22 cellular contexts compared by ENCODE assay signal in the genomic region with DNA sequence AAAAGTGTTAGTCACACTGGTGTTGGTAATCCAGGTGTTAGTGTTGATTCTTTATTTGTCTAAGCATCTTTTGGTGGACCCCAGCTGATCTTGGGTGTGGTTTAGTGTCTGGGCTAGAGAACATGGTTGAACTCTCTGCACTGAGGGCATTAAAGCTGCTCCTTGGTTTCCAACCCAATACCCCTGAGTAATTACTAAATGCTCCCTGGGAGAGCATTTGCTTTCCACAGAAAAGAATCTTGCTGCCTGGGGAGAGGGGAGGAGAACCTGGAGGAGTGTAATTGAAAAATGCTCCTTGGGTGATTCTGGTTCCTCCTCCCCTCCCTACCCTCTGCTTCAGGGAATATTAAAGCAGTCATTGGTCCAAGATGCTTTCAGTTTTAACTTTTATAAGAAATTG. TPM values are rescaled to one million over a fixed set of nuclear protein-coding genes. Genes with fewer than 3 reads are reported as not detected.
DNase-seq lines count a peak whose midpoint lies in the region; ATAC-seq, FAIRE-seq and TF ChIP-seq lines count a peak whose summit lies in the region.
"Had no signal": no experiment of that assay in that cellular context is flagged by ENCODE, and none has a peak within 500 bp of the region (broad histone marks: within the 10 kb centered on the region; RNA-seq: fewer than 3 reads in every experiment).

No MANE protein-coding gene starts in this region.

- peak overlapping the region in 1 of 2 experiments; percentile 31 for H2BK12ac ChIP-seq in mesenchymal stem cell (ENCODE audit: low read length in 2 of 2)

- H4K20me1 ChIP-seq in Loucy (ENCODE audit: insufficient read depth, low read length, poor library complexity, severe bottlenecking): no peaks in the 10 kb centered on the region

- H2BK5ac ChIP-seq in mesenchymal stem cell (ENCODE audit: low read depth, low read length, poor library complexity, severe bottlenecking): no peak overlapping the region

- no peak overlapping the region for H2BK120ac ChIP-seq in mesenchymal stem cell (ENCODE audit: low read depth, low read length)

- H3K9ac ChIP-seq in Loucy (ENCODE audit: low read depth, low read length, poor library complexity, severe bottlenecking): no peak overlapping the region
- no peak overlapping the region for H3K9ac ChIP-seq in mesenchymal stem cell (ENCODE audit: low read length)

- H3K4me3 ChIP-seq in Loucy (ENCODE audit: low read length, poor library complexity, severe bottlenecking) (no peak overlapping the region), mesenchymal stem cell (ENCODE audit: insufficient read depth in 1 of 2, low read depth in 1 of 2, low read length in 2 of 2) (no peak overlapping the region), stomach (no peak overlapping the region)
- H3K4me3 ChIP-seq: breast epithelium had no signal

- intact Hi-C loops in stomach (cut with DNase I; ENCODE audit: low total_unique reads): no loop called here

- peaks cover 61% of the 10 kb centered on the region for H3K4me1 Mint-ChIP-seq in brain

- H3K18ac ChIP-seq in mesenchymal stem cell (ENCODE audit: low read depth in 1 of 2, low read length in 2 of 2): no peak overlapping the region

- H3K27ac ChIP-seq in mesenchymal stem cell (ENCODE audit: low read length, poor library complexity, severe bottlenecking): peak overlapping the region; percentile 21
- peak overlapping the region in 4 of 5 donors; percentile 6 to 34 (median 18) for H3K27ac ChIP-seq in stomach
- H3K27ac ChIP-seq: breast epithelium, neutrophil had no signal

- no peak overlapping the region for H3K23ac ChIP-seq in mesenchymal stem cell (ENCODE audit: low read length in 2 of 2)

- H3K9me3 Mint-ChIP-seq in brain: peaks cover 0 to under 1% (median 0%) of the 10 kb centered on the region in 5 experiments

- H4K8ac ChIP-seq in mesenchymal stem cell (ENCODE audit: low read length): no peak overlapping the region

- no peaks in the 10 kb centered on the region for H3K9me3 ChIP-seq in Loucy (ENCODE audit: insufficient read depth, low read depth, low read length)
- H3K9me3 ChIP-seq in mesenchymal stem cell (ENCODE audit: control insufficient read depth, low read length): no peaks in the 10 kb centered on the region
- H3K9me3 ChIP-seq in stomach: no peaks in the 10 kb centered on the region
- H3K9me3 ChIP-seq: breast epithelium, neutrophil had no signal

- TF ChIP-seq EP300 in stomach (IDR thresholded peaks at IDR 0.05): no peak

- peaks cover 4% of the 10 kb centered on the region for H3K27me3 Mint-ChIP-seq in brain

- no peak overlapping the region for H2BK15ac ChIP-seq in mesenchymal stem cell (ENCODE audit: low read depth, poor library complexity, severe bottlenecking)

- H3K27ac Mint-ChIP-seq in brain: peak overlapping the region in 2 of 5 experiments; percentile 19 to 52
- H3K27ac Mint-ChIP-seq: activated CD4-positive, alpha-beta T cell treated with anti-CD3 and anti-CD28 coated beads, Interleukin-2, amount 10 ng/mL, durations not matched to agents 24 days and 14 days had no signal

- H2AFZ ChIP-seq in Loucy (ENCODE audit: low read length): no peak overlapping the region
- H2AFZ ChIP-seq in mesenchymal stem cell (ENCODE audit: low read depth, low read length): no peak overlapping the region

- H3K4me1 ChIP-seq in Loucy (ENCODE audit: insufficient read depth, low read length, poor library complexity, severe bottlenecking): peaks cover 19% of the 10 kb centered on the region
- peaks cover 8% of the 10 kb centered on the region for H3K4me1 ChIP-seq in mesenchymal stem cell (ENCODE audit: control insufficient read depth, insufficient read depth, low read depth, low read length)
- peaks cover 10 to 45% (median 26%) of the 10 kb centered on the region in 4 donors for H3K4me1 ChIP-seq in stomach
- H3K4me1 ChIP-seq: breast epithelium had no signal

- ATAC-seq in HG03354 (IDR thresholded peaks at IDR 0.05; ENCODE audit: poor library complexity, severe bottlenecking, unreplicated experiment): no peak
- ATAC-seq: HCT116, PC-3 had no signal

- H3K14ac ChIP-seq in mesenchymal stem cell (ENCODE audit: low read length in 2 of 2): no peak overlapping the region

- DNase-seq in mesenchymal stem cell (no peak), stomach (no peak), SIG-M5 treated with dmso at 0.1 percent for 504 hours (lab: John Stamatoyannopoulos, UW; ENCODE audit: unreplicated experiment) (no peak), D721Med (ENCODE audit: insufficient read length, low spot score) (no peak), NCI-H146 (lab: John Stamatoyannopoulos, UW) (no peak)
- DNase-seq: activated CD4-positive, alpha-beta T cell treated with anti-CD3 and anti-CD28 coated beads, Interleukin-2, amount 10 ng/mL, durations not matched to agents 24 days and 14 days; activated CD8-positive, alpha-beta memory T cell treated with anti-CD3 and anti-CD28 coated beads, Interleukin-2, amount 50 U/mL, for 4 hours; C1 segment of cervical spinal cord; cortex of kidney; NCI-H1436; NCI-H2171; PC-3; retina; SIG-M5; stimulated activated CD8-positive, alpha-beta memory T cell treated with anti-CD3 and anti-CD28 coated beads, Interleukin-4, amount 100 ng/mL, for 48 hours had no signal

- no peak overlapping the region for H4K91ac ChIP-seq in mesenchymal stem cell (ENCODE audit: low read length)

- H3K27me3 ChIP-seq in Loucy (ENCODE audit: insufficient read depth, low read length, poor library complexity, severe bottlenecking) (no peaks in the 10 kb centered on the region), mesenchymal stem cell (ENCODE audit: control insufficient read depth in 1 of 2, insufficient read depth in 1 of 2, low read length in 2 of 2) (no peaks in the 10 kb centered on the region), stomach (peaks cover 0 to 16% (median 15%) of the 10 kb centered on the region in 3 donors)
- H3K27me3 ChIP-seq: breast epithelium had no signal

- TF ChIP-seq POLR2A in stomach (IDR thresholded peaks at IDR 0.05): no peak

- no peaks in the 10 kb centered on the region for H3K36me3 ChIP-seq in Loucy (ENCODE audit: insufficient read depth, low read length)
- peaks cover 0 to 2% of the 10 kb centered on the region in 2 experiments for H3K36me3 ChIP-seq in mesenchymal stem cell (ENCODE audit: control insufficient read depth in 1 of 2, insufficient read depth in 2 of 2, low read depth in 1 of 2, low read length in 2 of 2)
- H3K36me3 ChIP-seq in stomach: no peaks in the 10 kb centered on the region
- H3K36me3 ChIP-seq: breast epithelium, neutrophil had no signal

- peak overlapping the region; percentile 11 for H3K4me2 ChIP-seq in Loucy (ENCODE audit: low read depth, low read length, poor library complexity, severe bottlenecking)
- H3K4me2 ChIP-seq in mesenchymal stem cell (ENCODE audit: low read length, poor library complexity, severe bottlenecking): peak overlapping the region; percentile 21

- peaks cover 14% of the 10 kb centered on the region for H3K79me2 ChIP-seq in Loucy (ENCODE audit: insufficient read depth, low read length)

- FAIRE-seq in D721Med (lab: Jason Lieb, UNC): no peak

- no peaks in the 10 kb centered on the region for H3K9me2 ChIP-seq in Loucy (replicated peaks; ENCODE audit: low read depth, low read length)

- no peaks in the 10 kb centered on the region for H3F3A ChIP-seq in Loucy (ENCODE audit: low read depth)

- H3K4me3 Mint-ChIP-seq in brain: peak overlapping the region in 4 of 5 experiments; percentile 50 to 78 (median 61)
- H3K4me3 Mint-ChIP-seq: activated CD4-positive, alpha-beta T cell treated with anti-CD3 and anti-CD28 coated beads, Interleukin-2, amount 10 ng/mL, durations not matched to agents 24 days and 14 days had no signal

- H2AK5ac ChIP-seq in mesenchymal stem cell (ENCODE audit: low read length, severe bottlenecking): no peak overlapping the region

- H3K79me1 ChIP-seq in mesenchymal stem cell (replicated peaks; ENCODE audit: low read length, poor library complexity, severe bottlenecking): peaks cover 10% of the 10 kb centered on the region

- peaks cover 4% of the 10 kb centered on the region for H3K36me3 Mint-ChIP-seq in brain

- H3K4ac ChIP-seq in mesenchymal stem cell (ENCODE audit: low read depth in 1 of 2, low read length in 2 of 2): peak overlapping the region in 1 of 2 experiments; percentile 26

- no peak for TF ChIP-seq CTCF in Loucy (conservative IDR thresholded peaks at IDR 0.05; ENCODE audit: low read length)
- TF ChIP-seq CTCF in brain (conservative IDR thresholded peaks at IDR 0.05): no peak
- no peak for TF ChIP-seq CTCF in stomach (IDR thresholded peaks at IDR 0.05)
- no peak for TF ChIP-seq CTCF in D721Med (IDR thresholded peaks at IDR 0.05; ENCODE audit: insufficient read depth, missing control alignments)

RNA-seq across cellular contexts. Expression of a gene that starts 3.1 kb away (rescaled TPM):
- polyA plus RNA-seq in brain (ENCODE audit: insufficient read depth, low read depth, low replicate concordance) (9.8 TPM), stomach (10 to 100 TPM in 1 of 3 donors, 1 to 10 TPM in 2; 5.3 to 10.5 (median 7.8) TPM)
- polyA plus RNA-seq in mesenchymal stem cell (2013, experiment 1 of 2): 6.1 TPM
- 6.1 TPM for polyA plus RNA-seq in mesenchymal stem cell (2013, experiment 2 of 2)
- total RNA-seq in stomach: 10 to 100 TPM in 4 of 5 donors, not detected in 1; 14.8 to 59.8 (median 32.7) TPM
- total RNA-seq: MCF 10A had no signal
